In genomic region chr18:36129300-36130038, GRCh38 we compare ENCODE assay signal across 8 cellular contexts. TPM values are rescaled to one million over a fixed set of nuclear protein-coding genes. Genes with fewer than 3 reads are reported as not detected.
DNase-seq lines count a peak whose midpoint lies in the region; ATAC-seq and TF ChIP-seq lines count a peak whose summit lies in the region.

A gene with protein sequence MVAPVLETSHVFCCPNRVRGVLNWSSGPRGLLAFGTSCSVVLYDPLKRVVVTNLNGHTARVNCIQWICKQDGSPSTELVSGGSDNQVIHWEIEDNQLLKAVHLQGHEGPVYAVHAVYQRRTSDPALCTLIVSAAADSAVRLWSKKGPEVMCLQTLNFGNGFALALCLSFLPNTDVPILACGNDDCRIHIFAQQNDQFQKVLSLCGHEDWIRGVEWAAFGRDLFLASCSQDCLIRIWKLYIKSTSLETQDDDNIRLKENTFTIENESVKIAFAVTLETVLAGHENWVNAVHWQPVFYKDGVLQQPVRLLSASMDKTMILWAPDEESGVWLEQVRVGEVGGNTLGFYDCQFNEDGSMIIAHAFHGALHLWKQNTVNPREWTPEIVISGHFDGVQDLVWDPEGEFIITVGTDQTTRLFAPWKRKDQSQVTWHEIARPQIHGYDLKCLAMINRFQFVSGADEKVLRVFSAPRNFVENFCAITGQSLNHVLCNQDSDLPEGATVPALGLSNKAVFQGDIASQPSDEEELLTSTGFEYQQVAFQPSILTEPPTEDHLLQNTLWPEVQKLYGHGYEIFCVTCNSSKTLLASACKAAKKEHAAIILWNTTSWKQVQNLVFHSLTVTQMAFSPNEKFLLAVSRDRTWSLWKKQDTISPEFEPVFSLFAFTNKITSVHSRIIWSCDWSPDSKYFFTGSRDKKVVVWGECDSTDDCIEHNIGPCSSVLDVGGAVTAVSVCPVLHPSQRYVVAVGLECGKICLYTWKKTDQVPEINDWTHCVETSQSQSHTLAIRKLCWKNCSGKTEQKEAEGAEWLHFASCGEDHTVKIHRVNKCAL (plus strand): TSS chr18:36129899. CDS start chr18:36129934, 35 bp downstream.
A gene with protein sequence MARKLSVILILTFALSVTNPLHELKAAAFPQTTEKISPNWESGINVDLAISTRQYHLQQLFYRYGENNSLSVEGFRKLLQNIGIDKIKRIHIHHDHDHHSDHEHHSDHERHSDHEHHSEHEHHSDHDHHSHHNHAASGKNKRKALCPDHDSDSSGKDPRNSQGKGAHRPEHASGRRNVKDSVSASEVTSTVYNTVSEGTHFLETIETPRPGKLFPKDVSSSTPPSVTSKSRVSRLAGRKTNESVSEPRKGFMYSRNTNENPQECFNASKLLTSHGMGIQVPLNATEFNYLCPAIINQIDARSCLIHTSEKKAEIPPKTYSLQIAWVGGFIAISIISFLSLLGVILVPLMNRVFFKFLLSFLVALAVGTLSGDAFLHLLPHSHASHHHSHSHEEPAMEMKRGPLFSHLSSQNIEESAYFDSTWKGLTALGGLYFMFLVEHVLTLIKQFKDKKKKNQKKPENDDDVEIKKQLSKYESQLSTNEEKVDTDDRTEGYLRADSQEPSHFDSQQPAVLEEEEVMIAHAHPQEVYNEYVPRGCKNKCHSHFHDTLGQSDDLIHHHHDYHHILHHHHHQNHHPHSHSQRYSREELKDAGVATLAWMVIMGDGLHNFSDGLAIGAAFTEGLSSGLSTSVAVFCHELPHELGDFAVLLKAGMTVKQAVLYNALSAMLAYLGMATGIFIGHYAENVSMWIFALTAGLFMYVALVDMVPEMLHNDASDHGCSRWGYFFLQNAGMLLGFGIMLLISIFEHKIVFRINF (minus strand): TSS chr18:36129340. CDS start chr18:36127007, 2,333 bp downstream.

- H3K4me3 ChIP-seq in astrocyte of the cerebellum (ENCODE audit: low read depth, low read length) (peak within 1 kb of the TSS; percentile 99), rectal smooth muscle tissue (ENCODE audit: low read length) (peak within 1 kb of the TSS; percentile 99), vagina (peak within 1 kb of the TSS; percentile 83 to 96)

- H3K4me1 ChIP-seq in rectal smooth muscle tissue (ENCODE audit: control insufficient read depth, insufficient read depth, low read length), result peaks cover 10% of the 10 kb centered on the region
- peaks cover 58% of the 10 kb centered on the region for H3K4me1 ChIP-seq in vagina

- H3K36me3 ChIP-seq in rectal smooth muscle tissue (ENCODE audit: control insufficient read depth, insufficient read depth, low read length) (peaks cover 2% of the 10 kb centered on the region), vagina (peaks cover 0 to 1% of the 10 kb centered on the region in 2 donors)

- peak; percentile 94 for DNase-seq in NCI-H2081 (lab: John Stamatoyannopoulos, UW)
- DNase-seq in T-helper 9 cell, result peak; percentile 92
- DNase-seq in astrocyte of the cerebellum (ENCODE audit: low read depth), result peak; percentile 88
- peak; percentile 96 for DNase-seq in hepatic stellate cell (ENCODE audit: low spot score)
- peak in 1 of 2 donors; percentile 97 for DNase-seq in vagina (ENCODE audit: extremely low spot score in 2 of 2)

- H3K27me3 ChIP-seq in rectal smooth muscle tissue (ENCODE audit: control insufficient read depth, insufficient read depth, low read length) (no peaks in the 10 kb centered on the region), vagina (no peaks in the 10 kb centered on the region)

- peak within 1 kb of the TSS; percentile 91 for H3K9ac ChIP-seq in rectal smooth muscle tissue (ENCODE audit: low read length)

- TF ChIP-seq CTCF in astrocyte of the cerebellum (IDR thresholded peaks at IDR 0.05; ENCODE audit: low read depth, low read length, missing control alignments) (no peak), vagina (IDR thresholded peaks at IDR 0.05) (peak in 1 of 3 experiments; percentile 19)

- no peaks in the 10 kb centered on the region for H3K9me3 ChIP-seq in vagina

- in situ Hi-C loops in astrocyte of the cerebellum (cut with HindIII; ENCODE audit: low sequenced_read_pairs), result no loop called here

- intact Hi-C loops in vagina (cut with DNase I), result loop anchor here (5.0 kb wide), 1 partner anchor 337 kb away; no protein-coding TSS in a partner anchor

- ATAC-seq in GM18517 (IDR thresholded peaks at IDR 0.05; ENCODE audit: unreplicated experiment) (peak; percentile 89), HG03039 (IDR thresholded peaks at IDR 0.05; ENCODE audit: unreplicated experiment) (peak; percentile 91)

- TF ChIP-seq POLR2A in vagina (IDR thresholded peaks at IDR 0.05), result peak in 1 of 2 donors; percentile 67

- H3K27ac ChIP-seq in rectal smooth muscle tissue (ENCODE audit: low read depth, low read length), result peak within 1 kb of the TSS; percentile 96
- peak within 1 kb of the TSS; percentile 97 for H3K27ac ChIP-seq in vagina

RNA-seq across cellular contexts. Expression of the first gene that starts in this region (rescaled TPM):
- total RNA-seq in vagina, result 60.2 TPM

RNA-seq across cellular contexts. Expression of the second gene that starts in this region (rescaled TPM):
- 39.3 TPM for total RNA-seq in vagina
